ENCODE assay signal across 26 cellular contexts in genomic region chr3:3296858-3297430, GRCh38.
A peak's percentile ranks its signal among the peaks of the same experiment; 100 is the strongest.
DNase-seq lines count a peak whose midpoint lies in the region; ATAC-seq and TF ChIP-seq lines count a peak whose summit lies in the region.
"Had no signal": no experiment of that assay in that cellular context is flagged by ENCODE, and none has a peak within 500 bp of the region (broad histone marks: within the 10 kb centered on the region; RNA-seq: fewer than 3 reads in every experiment).

No MANE protein-coding gene starts in this region.

- H3K36me3 Mint-ChIP-seq in activated CD4-positive, alpha-beta T cell treated with anti-CD3 and anti-CD28 coated beads, Interleukin-2, amount 10 ng/mL, durations not matched to agents 7 days and 5 days (ENCODE audit: low read depth): no peaks in the 10 kb centered on the region
- no peaks in the 10 kb centered on the region for H3K36me3 Mint-ChIP-seq in CD8-positive, alpha-beta T cell
- H3K36me3 Mint-ChIP-seq in activated CD8-positive, alpha-beta T cell treated with anti-CD3 and anti-CD28 coated beads for 36 hours (ENCODE audit: low read depth): no peaks in the 10 kb centered on the region
- peaks cover 0 to 3% (median 0%) of the 10 kb centered on the region in 3 donors for H3K36me3 Mint-ChIP-seq in naive thymus-derived CD8-positive, alpha-beta T cell
- H3K36me3 Mint-ChIP-seq: stimulated activated effector memory CD8-positive, alpha-beta T cell treated with anti-CD3 and anti-CD28 coated beads, Interleukin-12 subunit alpha, Interleukin-12 subunit beta, amount 100 ng/mL, for 72 hours had no signal

- peak overlapping the region; percentile 67 for H3K27ac Mint-ChIP-seq in activated CD4-positive, alpha-beta T cell treated with anti-CD3 and anti-CD28 coated beads, Interleukin-2, amount 10 ng/mL, durations not matched to agents 7 days and 5 days
- peak overlapping the region; percentile 65 for H3K27ac Mint-ChIP-seq in CD8-positive, alpha-beta T cell
- peak overlapping the region; percentile 81 for H3K27ac Mint-ChIP-seq in activated CD8-positive, alpha-beta T cell treated with anti-CD3 and anti-CD28 coated beads for 36 hours
- peak overlapping the region; percentile 55 to 90 (median 80) for H3K27ac Mint-ChIP-seq in naive thymus-derived CD8-positive, alpha-beta T cell
- H3K27ac Mint-ChIP-seq: progenitor cell of endocrine pancreas; stimulated activated effector memory CD8-positive, alpha-beta T cell treated with anti-CD3 and anti-CD28 coated beads, Interleukin-12 subunit alpha, Interleukin-12 subunit beta, amount 100 ng/mL, for 72 hours had no signal

- H3K4me1 ChIP-seq in CD8-positive, alpha-beta T cell (ENCODE audit: insufficient read depth, low read length): peaks cover 11% of the 10 kb centered on the region
- H3K4me1 ChIP-seq in Peyer's patch (no peaks in the 10 kb centered on the region), HAP-1 (no peaks in the 10 kb centered on the region)
- H3K4me1 ChIP-seq: breast epithelium, left lung, SJSA1, testis had no signal

- no peak for TF ChIP-seq POLR2A in Peyer's patch (IDR thresholded peaks at IDR 0.05)

- no peak overlapping the region for H3K4me3 Mint-ChIP-seq in activated CD4-positive, alpha-beta T cell treated with anti-CD3 and anti-CD28 coated beads, Interleukin-2, amount 10 ng/mL, durations not matched to agents 7 days and 5 days
- H3K4me3 Mint-ChIP-seq in CD8-positive, alpha-beta T cell: peak overlapping the region; percentile 72
- H3K4me3 Mint-ChIP-seq in activated CD8-positive, alpha-beta T cell treated with anti-CD3 and anti-CD28 coated beads for 36 hours: peak overlapping the region; percentile 46
- H3K4me3 Mint-ChIP-seq in naive thymus-derived CD8-positive, alpha-beta T cell: peak overlapping the region; percentile 58 to 88 (median 76)
- H3K4me3 Mint-ChIP-seq: stimulated activated effector memory CD8-positive, alpha-beta T cell treated with anti-CD3 and anti-CD28 coated beads, Interleukin-12 subunit alpha, Interleukin-12 subunit beta, amount 100 ng/mL, for 72 hours had no signal

- peak; percentile 68 for ATAC-seq in CD8-positive, alpha-beta T cell
- peak; percentile 81 for ATAC-seq in activated CD8-positive, alpha-beta T cell treated with anti-CD3 and anti-CD28 coated beads for 36 hours
- peak; percentile 93 to 95 for ATAC-seq in naive thymus-derived CD8-positive, alpha-beta T cell
- ATAC-seq: left lung; sciatic nerve; stimulated activated effector memory CD8-positive, alpha-beta T cell treated with anti-CD3 and anti-CD28 coated beads, Interleukin-12 subunit alpha, Interleukin-12 subunit beta, amount 100 ng/mL, for 72 hours had no signal

- peaks cover 23% of the 10 kb centered on the region for H3K4me1 Mint-ChIP-seq in activated CD4-positive, alpha-beta T cell treated with anti-CD3 and anti-CD28 coated beads, Interleukin-2, amount 10 ng/mL, durations not matched to agents 7 days and 5 days
- peaks cover 22% of the 10 kb centered on the region for H3K4me1 Mint-ChIP-seq in CD8-positive, alpha-beta T cell (ENCODE audit: low read depth)
- peaks cover 15% of the 10 kb centered on the region for H3K4me1 Mint-ChIP-seq in activated CD8-positive, alpha-beta T cell treated with anti-CD3 and anti-CD28 coated beads for 36 hours (ENCODE audit: low read depth)
- peaks cover 11 to 35% (median 25%) of the 10 kb centered on the region in 4 donors for H3K4me1 Mint-ChIP-seq in naive thymus-derived CD8-positive, alpha-beta T cell
- H3K4me1 Mint-ChIP-seq: stimulated activated effector memory CD8-positive, alpha-beta T cell treated with anti-CD3 and anti-CD28 coated beads, Interleukin-12 subunit alpha, Interleukin-12 subunit beta, amount 100 ng/mL, for 72 hours had no signal

- no peak for TF ChIP-seq CTCF in CD8-positive, alpha-beta T cell (IDR thresholded peaks at IDR 0.05)
- no peak for TF ChIP-seq CTCF in activated CD8-positive, alpha-beta T cell treated with anti-CD3 and anti-CD28 coated beads for 36 hours (IDR thresholded peaks at IDR 0.05)
- TF ChIP-seq CTCF in Peyer's patch (IDR thresholded peaks at IDR 0.05): no peak

- in situ Hi-C loops in HAP-1 (cut with MboI; ENCODE audit: low sequenced_read_pairs): no loop called here

- peak; percentile 12 for DNase-seq in activated CD4-positive, alpha-beta T cell treated with anti-CD3 and anti-CD28 coated beads, Interleukin-2, amount 10 ng/mL, durations not matched to agents 7 days and 5 days
- DNase-seq in activated CD4-positive, alpha-beta T cell treated with anti-CD3 and anti-CD28 coated beads, Interleukin-2, amount 50 U/mL, for 4 hours: no peak
- DNase-seq in CD8-positive, alpha-beta T cell: no peak
- DNase-seq in activated CD8-positive, alpha-beta T cell treated with anti-CD3 and anti-CD28 coated beads for 36 hours: peak; percentile 8
- DNase-seq in naive thymus-derived CD8-positive, alpha-beta T cell: peak in 6 of 10 donors; percentile 8 to 60 (median 19)
- DNase-seq in Peyer's patch: no peak
- DNase-seq in SHP77 treated with DMSO at 0.1 percent for 48 hours (lab: John Stamatoyannopoulos, UW): no peak
- no peak for DNase-seq in HAP-1 (ENCODE audit: low spot score in 2 of 2)
- DNase-seq: activated effector memory CD4-positive, alpha-beta T cell treated with anti-CD3 and anti-CD28 coated beads, Interleukin-2, amount 50 U/mL, for 16 hours; COR-L47; DMS79; GF-D8; left lung; mesenchymal stem cell; NCI-H1092; NCI-H187 treated with DMSO at 0.1 percent for 48 hours; NCI-H69; stimulated activated CD4-positive, alpha-beta T cell treated with anti-CD3 and anti-CD28 coated beads, Interleukin-12 subunit alpha, Interleukin-12 subunit beta, amount 100 ng/mL, for 4 hours; stimulated activated CD4-positive, alpha-beta T cell treated with anti-CD3 and anti-CD28 coated beads, Interleukin-4, amount 100 ng/mL, for 24 hours; T-helper 1 cell; testis had no signal

- H3K27me3 ChIP-seq in CD8-positive, alpha-beta T cell (ENCODE audit: insufficient read depth, low read length): no peaks in the 10 kb centered on the region
- no peaks in the 10 kb centered on the region for H3K27me3 ChIP-seq in Peyer's patch
- no peaks in the 10 kb centered on the region for H3K27me3 ChIP-seq in HAP-1 (ENCODE audit: low read depth)
- H3K27me3 ChIP-seq: breast epithelium, left lung, SJSA1, testis had no signal

- H3K9me3 Mint-ChIP-seq in activated CD4-positive, alpha-beta T cell treated with anti-CD3 and anti-CD28 coated beads, Interleukin-2, amount 10 ng/mL, durations not matched to agents 7 days and 5 days: peaks cover 15% of the 10 kb centered on the region
- peaks cover 13% of the 10 kb centered on the region for H3K9me3 Mint-ChIP-seq in CD8-positive, alpha-beta T cell
- peaks cover 18% of the 10 kb centered on the region for H3K9me3 Mint-ChIP-seq in activated CD8-positive, alpha-beta T cell treated with anti-CD3 and anti-CD28 coated beads for 36 hours
- H3K9me3 Mint-ChIP-seq in naive thymus-derived CD8-positive, alpha-beta T cell: peaks cover 0 to 8% (median 0%) of the 10 kb centered on the region in 9 donors

- H3K4me3 ChIP-seq in CD8-positive, alpha-beta T cell (ENCODE audit: low read depth, low read length): peak overlapping the region; percentile 4
- H3K4me3 ChIP-seq in Peyer's patch: no peak overlapping the region
- H3K4me3 ChIP-seq in HAP-1: no peak overlapping the region
- H3K4me3 ChIP-seq: breast epithelium, left lung, SJSA1, testis had no signal

- no peaks in the 10 kb centered on the region for H3K9me3 ChIP-seq in CD8-positive, alpha-beta T cell (ENCODE audit: low read length)
- no peaks in the 10 kb centered on the region for H3K9me3 ChIP-seq in Peyer's patch
- no peaks in the 10 kb centered on the region for H3K9me3 ChIP-seq in HAP-1
- H3K9me3 ChIP-seq: breast epithelium, SJSA1, testis had no signal

- CTCF ChIA-PET in activated CD4-positive, alpha-beta T cell treated with anti-CD3 and anti-CD28 coated beads, Interleukin-2, amount 10 ng/mL, durations not matched to agents 7 days and 5 days (lab: Charles Lee): interaction anchor here (0.7 kb wide), 1 partner anchor 1253 kb away, joined by 3 read pairs; no protein-coding TSS in a partner anchor
- CTCF ChIA-PET in CD8-positive, alpha-beta T cell (lab: Charles Lee): no interaction called here
- CTCF ChIA-PET in activated CD8-positive, alpha-beta T cell treated with anti-CD3 and anti-CD28 coated beads for 36 hours (lab: Charles Lee): interaction anchor here (1.5 kb wide), 1 partner anchor 97 kb away, joined by 3 read pairs; no protein-coding TSS in a partner anchor

- POLR2A ChIA-PET in activated CD4-positive, alpha-beta T cell treated with anti-CD3 and anti-CD28 coated beads, Interleukin-2, amount 10 ng/mL, durations not matched to agents 7 days and 5 days (lab: Charles Lee): no interaction called here
- POLR2A ChIA-PET in CD8-positive, alpha-beta T cell (lab: Charles Lee): no interaction called here
- POLR2A ChIA-PET in activated CD8-positive, alpha-beta T cell treated with anti-CD3 and anti-CD28 coated beads for 36 hours (lab: Charles Lee): interaction anchor here (0.6 to 1.2 kb wide), 2 partner anchors 9 to 1021 kb away, joined by 3 to 4 read pairs; no protein-coding TSS in a partner anchor
- POLR2A ChIA-PET in naive thymus-derived CD8-positive, alpha-beta T cell (lab: Charles Lee): no interaction called here

- no peak overlapping the region for H3K27ac ChIP-seq in CD8-positive, alpha-beta T cell (ENCODE audit: low read depth, low read length)
- no peak overlapping the region for H3K27ac ChIP-seq in Peyer's patch
- H3K27ac ChIP-seq: breast epithelium, left lung, SJSA1, testis had no signal

- no peaks in the 10 kb centered on the region for H3K36me3 ChIP-seq in CD8-positive, alpha-beta T cell (ENCODE audit: insufficient read depth, low read length)
- no peaks in the 10 kb centered on the region for H3K36me3 ChIP-seq in Peyer's patch
- no peaks in the 10 kb centered on the region for H3K36me3 ChIP-seq in HAP-1 (replicated peaks)
- H3K36me3 ChIP-seq: breast epithelium, left lung, SJSA1 had no signal

- peaks cover 2% of the 10 kb centered on the region for H3K27me3 Mint-ChIP-seq in activated CD4-positive, alpha-beta T cell treated with anti-CD3 and anti-CD28 coated beads, Interleukin-2, amount 10 ng/mL, durations not matched to agents 7 days and 5 days
- H3K27me3 Mint-ChIP-seq in CD8-positive, alpha-beta T cell (ENCODE audit: low read depth): no peaks in the 10 kb centered on the region
- H3K27me3 Mint-ChIP-seq in activated CD8-positive, alpha-beta T cell treated with anti-CD3 and anti-CD28 coated beads for 36 hours: no peaks in the 10 kb centered on the region
- peaks cover 0 to 13% (median 5%) of the 10 kb centered on the region in 5 donors for H3K27me3 Mint-ChIP-seq in naive thymus-derived CD8-positive, alpha-beta T cell

- intact Hi-C loops in CD8-positive, alpha-beta T cell (cut with DNase I, micrococcal nuclease): loop anchor here in 1 of 2 experiments (1.0 kb wide), 1 partner anchor 17 kb away; no protein-coding TSS in a partner anchor
- intact Hi-C loops in activated CD8-positive, alpha-beta T cell treated with anti-CD3 and anti-CD28 coated beads for 36 hours (cut with micrococcal nuclease): no loop called here

Comparison
In these comparisons a context has a peak if more than half of its experiments do, and no peak if none do; other contexts are left out.
1. DNase-seq: peak in activated CD4-positive, alpha-beta T cell treated with anti-CD3 and anti-CD28 coated beads, Interleukin-2, amount 10 ng/mL, durations not matched to agents 7 days and 5 days (single experiment), activated CD8-positive, alpha-beta T cell treated with anti-CD3 and anti-CD28 coated beads for 36 hours (single experiment) and naive thymus-derived CD8-positive, alpha-beta T cell (6 of 10); none in activated CD4-positive, alpha-beta T cell treated with anti-CD3 and anti-CD28 coated beads, Interleukin-2, amount 50 U/mL, for 4 hours (0 of 2), CD8-positive, alpha-beta T cell (0 of 7), Peyer's patch (0 of 3), SHP77 treated with DMSO at 0.1 percent for 48 hours (single experiment) and HAP-1 (0 of 2).
2. Peak in every context shown above with its lines, with median percentiles within 50 percentile points of each other: H3K27ac Mint-ChIP-seq and ATAC-seq.